Comparison of ENCODE assay signal across 1 cellular context in genomic region chr2:67397143-67397986, GRCh38.
TF ChIP-seq lines count a peak whose summit lies in the region.

TSS of gene ETAA1 (plus strand) at chr2:67397333. CDS start at chr2:67397449, 116 bp downstream.

TF ChIP-seq in HepG2, 621 proteins besides CTCF, POLR2A, EP300 and RAD21 (continued from another document and continues in another):
- TF ChIP-seq HNRNPUL1 (IDR thresholded peaks at IDR 0.05; ENCODE audit: low read depth, low read length) (no peak), MIER2 (CRISPR knock-in tag; IDR thresholded peaks at IDR 0.05) (no peak), SIX1 (CRISPR knock-in tag; IDR thresholded peaks at IDR 0.05; ENCODE audit: borderline replicate concordance) (no peak), MEF2D (CRISPR knock-in tag; IDR thresholded peaks at IDR 0.05) (peak; percentile 74), RELA (CRISPR knock-in tag; IDR thresholded peaks at IDR 0.05) (no peak), REL (CRISPR knock-in tag; conservative IDR thresholded peaks at IDR 0.05) (no peak), ZNF556 (CRISPR knock-in tag; IDR thresholded peaks at IDR 0.05; ENCODE audit: borderline replicate concordance) (peak; percentile 62; the same call in 1 of the 2 replicates), RXRB (CRISPR knock-in tag; IDR thresholded peaks at IDR 0.05; ENCODE audit: borderline replicate concordance) (peak; percentile 8; the same call in 1 of the 2 replicates), TFDP2 (CRISPR knock-in tag; IDR thresholded peaks at IDR 0.05) (peak; percentile 91), ZNF724P (CRISPR knock-in tag; IDR thresholded peaks at IDR 0.05; ENCODE audit: borderline replicate concordance) (peak; percentile 79; the same call in 1 of the 2 replicates), ZNF558 (CRISPR knock-in tag; IDR thresholded peaks at IDR 0.05; ENCODE audit: borderline replicate concordance) (peak; percentile 96; the same call in 1 of the 2 replicates), ZNF749 (CRISPR knock-in tag; IDR thresholded peaks at IDR 0.05; ENCODE audit: borderline replicate concordance) (no peak), JUNB (CRISPR knock-in tag; IDR thresholded peaks at IDR 0.05; ENCODE audit: borderline replicate concordance) (no peak), ZNF670 (CRISPR knock-in tag; IDR thresholded peaks at IDR 0.05; ENCODE audit: borderline replicate concordance) (peak; percentile 75; the same call in 1 of the 2 replicates), ZNF605 (CRISPR knock-in tag; IDR thresholded peaks at IDR 0.05) (0 out of 2 replicates have a peak, but pooled peaks have one; percentile 57), SMARCC2 (IDR thresholded peaks at IDR 0.05) (no peak), PAWR (CRISPR knock-in tag; IDR thresholded peaks at IDR 0.05; ENCODE audit: borderline replicate concordance) (no peak), ZNF570 (CRISPR knock-in tag; IDR thresholded peaks at IDR 0.05; ENCODE audit: borderline replicate concordance) (no peak), KDM2A (CRISPR knock-in tag; IDR thresholded peaks at IDR 0.05; ENCODE audit: borderline replicate concordance, low read depth) (peak; percentile 94), MTF2 (CRISPR knock-in tag; IDR thresholded peaks at IDR 0.05; ENCODE audit: borderline replicate concordance) (no peak; the same call in 1 of the 2 replicates), NCOA5 (CRISPR knock-in tag; IDR thresholded peaks at IDR 0.05) (no peak), TBX2 (CRISPR knock-in tag; IDR thresholded peaks at IDR 0.05; ENCODE audit: borderline replicate concordance) (peak; percentile 74), LBX2 (CRISPR knock-in tag; IDR thresholded peaks at IDR 0.05; ENCODE audit: borderline replicate concordance) (0 out of 2 replicates have a peak, but pooled peaks have one; percentile 28), PHF20 (CRISPR knock-in tag; IDR thresholded peaks at IDR 0.05) (peak; percentile 86), SCMH1 (CRISPR knock-in tag; IDR thresholded peaks at IDR 0.05; ENCODE audit: borderline replicate concordance) (no peak), CSRNP2 (CRISPR knock-in tag; conservative IDR thresholded peaks at IDR 0.05; ENCODE audit: low read depth) (no peak), ZNF101 (CRISPR knock-in tag; IDR thresholded peaks at IDR 0.05; ENCODE audit: borderline replicate concordance, low read depth) (no peak), HIVEP1 (CRISPR knock-in tag; IDR thresholded peaks at IDR 0.05) (peak; percentile 76; the same call in 1 of the 2 replicates), TEAD2 (CRISPR knock-in tag; IDR thresholded peaks at IDR 0.05) (no peak), MAZ (IDR thresholded peaks at IDR 0.05; ENCODE audit: borderline replicate concordance, low read depth, low read length) (0 out of 2 replicates have a peak, but pooled peaks have one; percentile 33), MAZ (CRISPR knock-in tag; IDR thresholded peaks at IDR 0.05; ENCODE audit: low read depth) (peak; percentile 77), ZNF550 (CRISPR knock-in tag; IDR thresholded peaks at IDR 0.05; ENCODE audit: borderline replicate concordance) (no peak), ZNF335 (CRISPR knock-in tag; IDR thresholded peaks at IDR 0.05) (0 out of 2 replicates have a peak, but pooled peaks have one; percentile 56), NRL (CRISPR knock-in tag; IDR thresholded peaks at IDR 0.05; ENCODE audit: borderline replicate concordance) (peak; percentile 97), ZNF33B (CRISPR knock-in tag; IDR thresholded peaks at IDR 0.05) (no peak; the same call in 1 of the 2 replicates), ZFP37 (CRISPR knock-in tag; IDR thresholded peaks at IDR 0.05; ENCODE audit: borderline replicate concordance) (no peak), ZNF776 (CRISPR knock-in tag; IDR thresholded peaks at IDR 0.05) (0 out of 2 replicates have a peak, but pooled peaks have one; percentile 67), ZBTB25 (CRISPR knock-in tag; IDR thresholded peaks at IDR 0.05) (peak; percentile 67; the same call in 1 of the 2 replicates), HNF4G (IDR thresholded peaks at IDR 0.05; ENCODE audit: borderline replicate concordance, low read depth, low read length) (no peak), HNF4G (CRISPR knock-in tag; IDR thresholded peaks at IDR 0.05; ENCODE audit: borderline replicate concordance, low read depth) (no peak), ZFP62 (CRISPR knock-in tag; IDR thresholded peaks at IDR 0.05) (no peak), KDM1A (CRISPR knock-in tag; IDR thresholded peaks at IDR 0.05) (no peak), ZNF180 (CRISPR knock-in tag; IDR thresholded peaks at IDR 0.05; ENCODE audit: borderline replicate concordance, low read depth) (no peak), ZNF121 (CRISPR knock-in tag; IDR thresholded peaks at IDR 0.05) (0 out of 2 replicates have a peak, but pooled peaks have one; percentile 27), ZNF30 (CRISPR knock-in tag; IDR thresholded peaks at IDR 0.05) (no peak), SP5 (CRISPR knock-in tag; IDR thresholded peaks at IDR 0.05; ENCODE audit: borderline replicate concordance, low read depth) (peak; percentile 69), FOXK2 (IDR thresholded peaks at IDR 0.05) (no peak), DMAP1 (CRISPR knock-in tag; IDR thresholded peaks at IDR 0.05) (peak; percentile 73; the same call in 1 of the 2 replicates), ATF1 (CRISPR knock-in tag; IDR thresholded peaks at IDR 0.05) (peak; percentile 52; the same call in 1 of the 2 replicates), ETS1 (CRISPR knock-in tag; IDR thresholded peaks at IDR 0.05) (no peak; the same call in 1 of the 2 replicates), THRA (CRISPR knock-in tag; IDR thresholded peaks at IDR 0.05; ENCODE audit: borderline replicate concordance) (no peak), ZBTB10 (CRISPR knock-in tag; IDR thresholded peaks at IDR 0.05; ENCODE audit: borderline replicate concordance) (no peak), ZNF205 (CRISPR knock-in tag; IDR thresholded peaks at IDR 0.05) (no peak; the same call in 1 of the 2 replicates), ZFP36 (IDR thresholded peaks at IDR 0.05; ENCODE audit: borderline replicate concordance, low read depth, low read length, partially characterized antibody) (no peak), ZNF780A (CRISPR knock-in tag; IDR thresholded peaks at IDR 0.05) (no peak), ZNF383 (CRISPR knock-in tag; IDR thresholded peaks at IDR 0.05; ENCODE audit: borderline replicate concordance) (no peak), SNRNP70 (IDR thresholded peaks at IDR 0.05; ENCODE audit: low read depth, low read length) (no peak)
- TF ChIP-seq, protein P1, sequence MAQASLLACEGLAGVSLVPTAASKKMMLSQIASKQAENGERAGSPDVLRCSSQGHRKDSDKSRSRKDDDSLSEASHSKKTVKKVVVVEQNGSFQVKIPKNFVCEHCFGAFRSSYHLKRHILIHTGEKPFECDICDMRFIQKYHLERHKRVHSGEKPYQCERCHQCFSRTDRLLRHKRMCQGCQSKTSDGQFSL (CRISPR knock-in tag; IDR thresholded peaks at IDR 0.05) = peak; percentile 64; the same call in 1 of the 2 replicates
- TF ChIP-seq, protein P2, sequence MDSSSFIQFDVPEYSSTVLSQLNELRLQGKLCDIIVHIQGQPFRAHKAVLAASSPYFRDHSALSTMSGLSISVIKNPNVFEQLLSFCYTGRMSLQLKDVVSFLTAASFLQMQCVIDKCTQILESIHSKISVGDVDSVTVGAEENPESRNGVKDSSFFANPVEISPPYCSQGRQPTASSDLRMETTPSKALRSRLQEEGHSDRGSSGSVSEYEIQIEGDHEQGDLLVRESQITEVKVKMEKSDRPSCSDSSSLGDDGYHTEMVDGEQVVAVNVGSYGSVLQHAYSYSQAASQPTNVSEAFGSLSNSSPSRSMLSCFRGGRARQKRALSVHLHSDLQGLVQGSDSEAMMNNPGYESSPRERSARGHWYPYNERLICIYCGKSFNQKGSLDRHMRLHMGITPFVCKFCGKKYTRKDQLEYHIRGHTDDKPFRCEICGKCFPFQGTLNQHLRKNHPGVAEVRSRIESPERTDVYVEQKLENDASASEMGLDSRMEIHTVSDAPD (CRISPR knock-in tag; IDR thresholded peaks at IDR 0.05) = no peak
- TF ChIP-seq, protein P3, sequence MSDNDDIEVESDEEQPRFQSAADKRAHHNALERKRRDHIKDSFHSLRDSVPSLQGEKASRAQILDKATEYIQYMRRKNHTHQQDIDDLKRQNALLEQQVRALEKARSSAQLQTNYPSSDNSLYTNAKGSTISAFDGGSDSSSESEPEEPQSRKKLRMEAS (IDR thresholded peaks at IDR 0.05) = peak; percentile 77; the same call in 1 of the 2 replicates
- TF ChIP-seq, protein P4, sequence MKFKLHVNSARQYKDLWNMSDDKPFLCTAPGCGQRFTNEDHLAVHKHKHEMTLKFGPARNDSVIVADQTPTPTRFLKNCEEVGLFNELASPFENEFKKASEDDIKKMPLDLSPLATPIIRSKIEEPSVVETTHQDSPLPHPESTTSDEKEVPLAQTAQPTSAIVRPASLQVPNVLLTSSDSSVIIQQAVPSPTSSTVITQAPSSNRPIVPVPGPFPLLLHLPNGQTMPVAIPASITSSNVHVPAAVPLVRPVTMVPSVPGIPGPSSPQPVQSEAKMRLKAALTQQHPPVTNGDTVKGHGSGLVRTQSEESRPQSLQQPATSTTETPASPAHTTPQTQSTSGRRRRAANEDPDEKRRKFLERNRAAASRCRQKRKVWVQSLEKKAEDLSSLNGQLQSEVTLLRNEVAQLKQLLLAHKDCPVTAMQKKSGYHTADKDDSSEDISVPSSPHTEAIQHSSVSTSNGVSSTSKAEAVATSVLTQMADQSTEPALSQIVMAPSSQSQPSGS (CRISPR knock-in tag; IDR thresholded peaks at IDR 0.05) = no peak
